In genomic region chr17:80850109-80850508, GRCh38 we compare ENCODE assay signal across 12 cellular contexts.
A peak's percentile ranks its signal among the peaks of the same experiment; 100 is the strongest.
DNase-seq lines count a peak whose midpoint lies in the region; ATAC-seq and TF ChIP-seq lines count a peak whose summit lies in the region.
"Had no signal": no experiment of that assay in that cellular context is flagged by ENCODE, and none has a peak within 500 bp of the region (broad histone marks: within the 10 kb centered on the region; RNA-seq: fewer than 3 reads in every experiment).

No MANE protein-coding gene starts in this region.

- no peaks in the 10 kb centered on the region for H3K4me1 ChIP-seq in stomach

- H3K4me1 Mint-ChIP-seq in activated naive CD8-positive, alpha-beta T cell (ENCODE audit: low read depth) = peaks cover 57% of the 10 kb centered on the region
- H3K4me1 Mint-ChIP-seq in activated naive CD8-positive, alpha-beta T cell treated with anti-CD3 and anti-CD28 coated beads for 36 hours = peaks cover 44% of the 10 kb centered on the region
- peaks cover 38% of the 10 kb centered on the region for H3K4me1 Mint-ChIP-seq in T-helper 17 cell
- peaks cover 13% of the 10 kb centered on the region for H3K4me1 Mint-ChIP-seq in chondrocyte (ENCODE audit: low read depth)
- H3K4me1 Mint-ChIP-seq in stimulated activated effector memory CD8-positive, alpha-beta T cell treated with anti-CD3 and anti-CD28 coated beads, Interleukin-12 subunit alpha, Interleukin-12 subunit beta, amount 100 ng/mL, for 72 hours = peaks cover 41% of the 10 kb centered on the region

- no peaks in the 10 kb centered on the region for H3K27me3 ChIP-seq in stomach
- H3K27me3 ChIP-seq: BE2C had no signal

- no peaks in the 10 kb centered on the region for H3K27me3 Mint-ChIP-seq in activated naive CD8-positive, alpha-beta T cell
- H3K27me3 Mint-ChIP-seq in activated naive CD8-positive, alpha-beta T cell treated with anti-CD3 and anti-CD28 coated beads for 36 hours = no peaks in the 10 kb centered on the region
- H3K27me3 Mint-ChIP-seq in T-helper 17 cell = no peaks in the 10 kb centered on the region
- no peaks in the 10 kb centered on the region for H3K27me3 Mint-ChIP-seq in chondrocyte (ENCODE audit: low read depth)

- no peak for TF ChIP-seq EP300 in stomach (IDR thresholded peaks at IDR 0.05)

- 89 to 97% (median 93%) methylated on average over 9 of the region's 9 CpGs for WGBS in stomach, 5 donors

- H3K4me3 Mint-ChIP-seq in activated naive CD8-positive, alpha-beta T cell = no peak overlapping the region
- H3K4me3 Mint-ChIP-seq in activated naive CD8-positive, alpha-beta T cell treated with anti-CD3 and anti-CD28 coated beads for 36 hours = no peak overlapping the region
- H3K4me3 Mint-ChIP-seq in T-helper 17 cell (peak overlapping the region; percentile 19), chondrocyte (ENCODE audit: unreplicated experiment) (no peak overlapping the region)
- no peak overlapping the region for H3K4me3 Mint-ChIP-seq in stimulated activated effector memory CD8-positive, alpha-beta T cell treated with anti-CD3 and anti-CD28 coated beads, Interleukin-12 subunit alpha, Interleukin-12 subunit beta, amount 100 ng/mL, for 72 hours

- peak overlapping the region; percentile 77 for H3K27ac Mint-ChIP-seq in activated naive CD8-positive, alpha-beta T cell
- H3K27ac Mint-ChIP-seq in activated naive CD8-positive, alpha-beta T cell treated with anti-CD3 and anti-CD28 coated beads for 36 hours = no peak overlapping the region
- H3K27ac Mint-ChIP-seq in T-helper 17 cell = peak overlapping the region; percentile 91
- H3K27ac Mint-ChIP-seq in chondrocyte (ENCODE audit: unreplicated experiment) = no peak overlapping the region
- H3K27ac Mint-ChIP-seq in stimulated activated effector memory CD8-positive, alpha-beta T cell treated with anti-CD3 and anti-CD28 coated beads, Interleukin-12 subunit alpha, Interleukin-12 subunit beta, amount 100 ng/mL, for 72 hours = peak overlapping the region; percentile 86

- H3K36me3 ChIP-seq in stomach = peaks cover 0 to 58% (median 50%) of the 10 kb centered on the region in 4 donors
- H3K36me3 ChIP-seq: BE2C had no signal

- peaks cover 14% of the 10 kb centered on the region for H3K36me3 Mint-ChIP-seq in activated naive CD8-positive, alpha-beta T cell
- H3K36me3 Mint-ChIP-seq in activated naive CD8-positive, alpha-beta T cell treated with anti-CD3 and anti-CD28 coated beads for 36 hours = peaks cover 28% of the 10 kb centered on the region
- H3K36me3 Mint-ChIP-seq in T-helper 17 cell (ENCODE audit: low read depth) (peaks cover 4% of the 10 kb centered on the region), chondrocyte (ENCODE audit: low read depth) (peaks cover 10% of the 10 kb centered on the region)
- peaks cover 14% of the 10 kb centered on the region for H3K36me3 Mint-ChIP-seq in stimulated activated effector memory CD8-positive, alpha-beta T cell treated with anti-CD3 and anti-CD28 coated beads, Interleukin-12 subunit alpha, Interleukin-12 subunit beta, amount 100 ng/mL, for 72 hours

- no peak overlapping the region for H3K27ac ChIP-seq in stomach
- H3K27ac ChIP-seq: KMS-11 had no signal

- TF ChIP-seq CTCF in chondrocyte (IDR thresholded peaks at IDR 0.05) (no peak), stomach (IDR thresholded peaks at IDR 0.05) (no peak)

- intact Hi-C loops in stomach (cut with DNase I; ENCODE audit: low total_unique reads) = no loop called here

- TF ChIP-seq POLR2A in stomach (IDR thresholded peaks at IDR 0.05) = no peak

- no peak for ATAC-seq in T-helper 17 cell
- no peak for ATAC-seq in stimulated activated effector memory CD8-positive, alpha-beta T cell treated with anti-CD3 and anti-CD28 coated beads, Interleukin-12 subunit alpha, Interleukin-12 subunit beta, amount 100 ng/mL, for 72 hours
- no peak for ATAC-seq in HG03460 (IDR thresholded peaks at IDR 0.05; ENCODE audit: unreplicated experiment)

- H3K9me3 ChIP-seq in T-helper 17 cell (ENCODE audit: control insufficient read depth, low read length, poor library complexity, severe bottlenecking) = no peaks in the 10 kb centered on the region
- H3K9me3 ChIP-seq in stomach = no peaks in the 10 kb centered on the region
- H3K9me3 ChIP-seq: BE2C had no signal

- H3K4me3 ChIP-seq in stomach = no peak overlapping the region

- DNase-seq in activated naive CD8-positive, alpha-beta T cell treated with anti-CD3 and anti-CD28 coated beads for 36 hours = no peak
- no peak for DNase-seq in T-helper 17 cell
- DNase-seq in chondrocyte (ENCODE audit: low spot score) = peak; percentile 27
- DNase-seq in stimulated activated effector memory CD8-positive, alpha-beta T cell treated with anti-CD3 and anti-CD28 coated beads, Interleukin-12 subunit alpha, Interleukin-12 subunit beta, amount 100 ng/mL, for 72 hours (ENCODE audit: low spot score in 2 of 2) = no peak
- no peak for DNase-seq in stomach
- DNase-seq in GDM1 (lab: John Stamatoyannopoulos, UW) = no peak
- DNase-seq: BE2C, NCI-H1092, NCI-H1694 had no signal

- no peaks in the 10 kb centered on the region for H3K9me3 Mint-ChIP-seq in activated naive CD8-positive, alpha-beta T cell (ENCODE audit: low read depth)
- no peaks in the 10 kb centered on the region for H3K9me3 Mint-ChIP-seq in activated naive CD8-positive, alpha-beta T cell treated with anti-CD3 and anti-CD28 coated beads for 36 hours
- H3K9me3 Mint-ChIP-seq in chondrocyte (ENCODE audit: low read depth) = no peaks in the 10 kb centered on the region
- no peaks in the 10 kb centered on the region for H3K9me3 Mint-ChIP-seq in stimulated activated effector memory CD8-positive, alpha-beta T cell treated with anti-CD3 and anti-CD28 coated beads, Interleukin-12 subunit alpha, Interleukin-12 subunit beta, amount 100 ng/mL, for 72 hours

Comparison
In these comparisons a context has a peak if more than half of its experiments do, and no peak if none do; other contexts are left out.
1. H3K27ac Mint-ChIP-seq: peak in activated naive CD8-positive, alpha-beta T cell (single experiment), T-helper 17 cell (single experiment) and stimulated activated effector memory CD8-positive, alpha-beta T cell treated with anti-CD3 and anti-CD28 coated beads, Interleukin-12 subunit alpha, Interleukin-12 subunit beta, amount 100 ng/mL, for 72 hours (single experiment); none in activated naive CD8-positive, alpha-beta T cell treated with anti-CD3 and anti-CD28 coated beads for 36 hours (single experiment) and chondrocyte (single experiment).